Comparison of ENCODE assay signal across 14 cellular contexts in genomic region chr7:3266240-3266639, GRCh38.
"Had no signal": no experiment of that assay in that cellular context is flagged by ENCODE, and none has a peak within 500 bp of the region (broad histone marks: within the 10 kb centered on the region; RNA-seq: fewer than 3 reads in every experiment).

No MANE protein-coding gene starts in this region.

- ATAC-seq: activated CD4-positive, CD25-positive, alpha-beta regulatory T cell treated with anti-CD3 and anti-CD28 coated beads, Interleukin-2, amount 50 U/mL, for 24 hours; activated CD8-positive, alpha-beta T cell treated with anti-CD3 and anti-CD28 coated beads, Interleukin-2, amount 10 ng/mL, durations not matched to agents 7 days and 5 days; effector memory CD8-positive, alpha-beta T cell; right lobe of liver had no signal

- FAIRE-seq: small intestine had no signal

- DNase-seq: activated CD4-positive, alpha-beta T cell treated with anti-CD3 and anti-CD28 coated beads, Interleukin-2, amount 10 ng/mL, durations not matched to agents 7 days and 5 days; activated CD8-positive, alpha-beta T cell treated with anti-CD3 and anti-CD28 coated beads, Interleukin-2, amount 10 ng/mL, durations not matched to agents 7 days and 5 days; activated naive CD4-positive, alpha-beta T cell treated with Interleukin-2 at 50 U/mL for 16 hours; activated naive CD8-positive, alpha-beta T cell treated with anti-CD3 and anti-CD28 coated beads, Interleukin-2, amount 10 ng/mL, durations not matched to agents 7 days and 5 days; activated T-cell treated with anti-CD3 and anti-CD28 coated beads, Interleukin-2, amount 50 U/mL, for 24 hours; amygdala; effector memory CD8-positive, alpha-beta T cell; ovary; right lobe of liver; small intestine; stimulated activated CD4-positive, alpha-beta T cell treated with anti-CD3 and anti-CD28 coated beads, Interleukin-15, amount 100 ng/mL, for 24 hours; stimulated activated CD4-positive, alpha-beta T cell treated with anti-CD3 and anti-CD28 coated beads, Interleukin-2, amount 100 ng/mL, for 48 hours; transverse colon had no signal
